ENCODE assay signal across 8 cellular contexts in genomic region chr1:212607206-212607923, GRCh38. TPM values are rescaled to one million over a fixed set of nuclear protein-coding genes. Genes with fewer than 3 reads are reported as not detected.
DNase-seq lines count a peak whose midpoint lies in the region; ATAC-seq and TF ChIP-seq lines count a peak whose summit lies in the region.

No MANE protein-coding gene starts in this region.

- peaks cover 5% of the 10 kb centered on the region; the same call in 1 of the 2 replicates for H3K4me1 ChIP-seq in GM23248 (ENCODE audit: insufficient read depth)

- DNase-seq in C1 segment of cervical spinal cord (lab: John Stamatoyannopoulos, UW) (peak in 8 of 14 donors; percentile 23 to 66 (median 45)), GM23248 (no peak), erythroblast (lab: John Stamatoyannopoulos, UW) (peak; percentile 32 to 66), globus pallidus (ENCODE audit: low spot score) (no peak), D341Med (ENCODE audit: low spot score) (no peak)
- DNase-seq in natural killer cell treated with Interleukin-12 subunit alpha and Interleukin-12 subunit beta and Interleukin-15 and Interleukin-18, amount 100 ng/mL, for 72 hours (ENCODE audit: low spot score), result peak; percentile 80

- TF ChIP-seq POLR2A in erythroblast (IDR thresholded peaks at IDR 0.05; ENCODE audit: low read length), result no peak

- H2AFZ ChIP-seq in GM23248, result peak overlapping the region; percentile 49

- peaks cover 23% of the 10 kb centered on the region for H3F3A ChIP-seq in GM23248 (ENCODE audit: insufficient read depth)

- H3K36me3 ChIP-seq in GM23248 (ENCODE audit: low read depth), result no peaks in the 10 kb centered on the region

- no peak overlapping the region for H3K27ac ChIP-seq in GM23248
- peak overlapping the region; percentile 76 for H3K27ac ChIP-seq in VCaP

- no peaks in the 10 kb centered on the region for H3K9me3 Mint-ChIP-seq in natural killer cell treated with Interleukin-12 subunit alpha and Interleukin-12 subunit beta and Interleukin-15 and Interleukin-18, amount 100 ng/mL, for 72 hours

- WGBS in GM23248 (ENCODE audit: low coverage in 1 of 2, low lambda C conversion rate in 2 of 2, missing lambda C conversion rate in 2 of 2), 2 experiments, result 2% methylated on average over 29 to 34 of the region's 34 CpGs

- H3K27ac Mint-ChIP-seq in natural killer cell treated with Interleukin-12 subunit alpha and Interleukin-12 subunit beta and Interleukin-15 and Interleukin-18, amount 100 ng/mL, for 72 hours, result peak overlapping the region; percentile 69 to 79

- no peaks in the 10 kb centered on the region for H4K20me1 ChIP-seq in GM23248 (ENCODE audit: insufficient read depth)

- in situ Hi-C loops in GM23248 (cut with MboI), result no loop called here

- no peak for TF ChIP-seq CTCF in VCaP (conservative IDR thresholded peaks at IDR 0.05)

- 0 out of 2 replicates have a peak, but pooled peaks cover 6% of the 10 kb centered on the region for H3K79me2 ChIP-seq in GM23248 (ENCODE audit: insufficient read depth)

- H3K27me3 ChIP-seq in GM23248 (replicated peaks; ENCODE audit: insufficient read depth), result peaks cover 57% of the 10 kb centered on the region

- peak overlapping the region; percentile 72 for H3K4me2 ChIP-seq in GM23248 (ENCODE audit: unreplicated experiment)

- peak overlapping the region; percentile 95 for H3K9ac ChIP-seq in GM23248

- H3K9me3 ChIP-seq in GM23248 (ENCODE audit: low read depth), result no peaks in the 10 kb centered on the region

- peak overlapping the region; percentile 91 for H3K4me3 Mint-ChIP-seq in natural killer cell treated with Interleukin-12 subunit alpha and Interleukin-12 subunit beta and Interleukin-15 and Interleukin-18, amount 100 ng/mL, for 72 hours

- no peaks in the 10 kb centered on the region for H3K9me2 ChIP-seq in GM23248 (ENCODE audit: insufficient read depth)

- peaks cover 25 to 30% of the 10 kb centered on the region in 2 donors for H3K4me1 Mint-ChIP-seq in natural killer cell treated with Interleukin-12 subunit alpha and Interleukin-12 subunit beta and Interleukin-15 and Interleukin-18, amount 100 ng/mL, for 72 hours (ENCODE audit: low read depth in 2 of 2)

- H3K4me3 ChIP-seq in GM23248, result peak overlapping the region; percentile 78

- H3K27me3 Mint-ChIP-seq in natural killer cell treated with Interleukin-12 subunit alpha and Interleukin-12 subunit beta and Interleukin-15 and Interleukin-18, amount 100 ng/mL, for 72 hours, result peaks cover 47 to 81% of the 10 kb centered on the region in 2 donors

- no peak for ATAC-seq in natural killer cell treated with Interleukin-12 subunit alpha and Interleukin-12 subunit beta and Interleukin-15 and Interleukin-18, amount 100 ng/mL, for 72 hours
- no peak for ATAC-seq in HG02623 (IDR thresholded peaks at IDR 0.05; ENCODE audit: unreplicated experiment)

- H3K36me3 Mint-ChIP-seq in natural killer cell treated with Interleukin-12 subunit alpha and Interleukin-12 subunit beta and Interleukin-15 and Interleukin-18, amount 100 ng/mL, for 72 hours, result peaks cover 9% of the 10 kb centered on the region

RNA-seq across cellular contexts. Expression of gene ATF3, which starts 1.2 kb away (rescaled TPM):
- total RNA-seq in GM23248 (2014; rRNA removed; shearing (Covaris generic)), result 0.86 and 4.9 TPM in 2 replicates
- polyA plus RNA-seq in GM23248 (2016; fragmentation: Nextera tagmentation; extraction: Ambion mirVana), result 1.5 and 1.7 TPM in 2 replicates
- 10 to 100 TPM; 15.4 to 16.9 TPM for total RNA-seq in natural killer cell treated with Interleukin-12 subunit alpha and Interleukin-12 subunit beta and Interleukin-15 and Interleukin-18, amount 100 ng/mL, for 72 hours

Comparison
In these comparisons a context has a peak if more than half of its experiments do, and no peak if none do; other contexts are left out.
1. DNase-seq: peak in C1 segment of cervical spinal cord (8 of 14), erythroblast (2 of 2) and natural killer cell treated with Interleukin-12 subunit alpha and Interleukin-12 subunit beta and Interleukin-15 and Interleukin-18, amount 100 ng/mL, for 72 hours (single experiment); none in GM23248 (single experiment), globus pallidus (single experiment) and D341Med (single experiment).